In genomic region chr3:112376996-112377395, GRCh38 we compare ENCODE assay signal across 11 cellular contexts. TPM values are rescaled to one million over a fixed set of nuclear protein-coding genes. Genes with fewer than 3 reads are reported as not detected.
A peak's percentile ranks its signal among the peaks of the same experiment; 100 is the strongest.
DNase-seq lines count a peak whose midpoint lies in the region.
"Had no signal": no experiment of that assay in that cellular context is flagged by ENCODE, and none has a peak within 500 bp of the region (broad histone marks: within the 10 kb centered on the region; RNA-seq: fewer than 3 reads in every experiment).

No MANE protein-coding gene starts in this region.

- H3K4me3 ChIP-seq in skeletal muscle cell (ENCODE audit: low read depth, low read length), result no peak overlapping the region
- H3K4me3 ChIP-seq: SJCRH30, stomach had no signal

- peak; percentile 94 for DNase-seq in HS-27A (ENCODE audit: low read depth)
- DNase-seq in SKM-1 treated with dmso at 0.1 percent for 144 hours (lab: John Stamatoyannopoulos, UW; ENCODE audit: unreplicated experiment), result peak; percentile 23
- DNase-seq in glomerular endothelial cell (ENCODE audit: extremely low read depth, low read depth, low spot score), result peak; percentile 50
- peak; percentile 49 for DNase-seq in skeletal muscle cell (ENCODE audit: low read depth)
- no peak for DNase-seq in stimulated activated CD4-positive, alpha-beta T cell treated with anti-CD3 and anti-CD28 coated beads, Interleukin-4, amount 100 ng/mL, for 1 hour
- DNase-seq in NCI-H1930 (lab: John Stamatoyannopoulos, UW), result no peak
- no peak for DNase-seq in ecto neural progenitor cell (ENCODE audit: low spot score)
- no peak for DNase-seq in G401 (ENCODE audit: low spot score)
- DNase-seq: NCI-H2029 treated with DMSO at 0.1 percent for 48 hours, stomach had no signal

- in situ Hi-C loops in G401 (cut with HindIII; ENCODE audit: low sequenced_read_pairs), result no loop called here

RNA-seq across cellular contexts. Expression of gene CD200, which starts 44.0 kb away (rescaled TPM):
- 0.92 and 9.9 TPM in 2 replicates for total RNA-seq in glomerular endothelial cell
- total RNA-seq in G401 (2014; rRNA removed; shearing (Covaris generic)), result not detected in 2 replicates
- total RNA-seq: SJCRH30 had no signal

Comparison
In these comparisons a context has a peak if more than half of its experiments do, and no peak if none do; other contexts are left out.
1. DNase-seq: peak in HS-27A (single experiment), SKM-1 treated with dmso at 0.1 percent for 144 hours (single experiment), glomerular endothelial cell (single experiment) and skeletal muscle cell (single experiment); none in stimulated activated CD4-positive, alpha-beta T cell treated with anti-CD3 and anti-CD28 coated beads, Interleukin-4, amount 100 ng/mL, for 1 hour (single experiment), NCI-H1930 (0 of 2), ecto neural progenitor cell (single experiment) and G401 (single experiment).